Comparison of ENCODE assay signal across 29 cellular contexts in genomic region chr13:56347014-56347413, GRCh38.
"Had no signal": no experiment of that assay in that cellular context is flagged by ENCODE, and none has a peak within 500 bp of the region (broad histone marks: within the 10 kb centered on the region; RNA-seq: fewer than 3 reads in every experiment).

No MANE protein-coding gene starts in this region.

- DNase-seq: stimulated activated CD4-positive, alpha-beta T cell treated with anti-CD3 and anti-CD28 coated beads, Interleukin-2, amount 100 ng/mL, for 48 hours; stimulated activated CD4-positive, alpha-beta T cell treated with anti-CD3 and anti-CD28 coated beads, Interleukin-4, amount 100 ng/mL, for 1 hour; stimulated activated CD4-positive, alpha-beta T cell treated with anti-CD3 and anti-CD28 coated beads, Interleukin-4, amount 100 ng/mL, for 24 hours; stimulated activated CD4-positive, alpha-beta T cell treated with anti-CD3 and anti-CD28 coated beads, Interleukin-4, amount 100 ng/mL, for 4 hours; stimulated activated CD8-positive, alpha-beta memory T cell treated with anti-CD3 and anti-CD28 coated beads, Interleukin-4, amount 100 ng/mL, for 48 hours; stimulated activated naive B cell treated with anti-CD40 and anti-IgM and Interleukin-4, amounts not matched to agents 10 μg/mL and 1 μg/mL and 100 μg/mL, for 72 hours; stimulated activated naive CD4-positive, alpha-beta T cell; stimulated activated naive CD4-positive, alpha-beta T cell treated with Interleukin-2 at 50 U/mL for 16 hours; stimulated activated naive CD8-positive, alpha-beta T cell treated with anti-CD3 and anti-CD28 coated beads, Interleukin-15, amount 100 ng/mL, for 72 hours; stimulated activated naive CD8-positive, alpha-beta T cell treated with anti-CD3 and anti-CD28 coated beads, Interleukin-15, Interleukin-2, amounts not matched to agents 100 U/mL and 50 U/mL, for 24 hours; stomach; substantia nigra; testis; thyroid gland; tibial artery; transverse colon; trophoblast cell; upper lobe of left lung; upper lobe of right lung; uterus had no signal

- H3K27ac ChIP-seq: stomach, suprapubic skin, testis, thoracic aorta, thyroid gland, tibial artery, tibial nerve, transverse colon, upper lobe of left lung, upper lobe of right lung, uterus, vagina had no signal

- FAIRE-seq: urothelium cell line had no signal

- H3K27ac Mint-ChIP-seq: stimulated activated effector memory CD8-positive, alpha-beta T cell treated with anti-CD3 and anti-CD28 coated beads, Interleukin-12 subunit alpha, Interleukin-12 subunit beta, amount 100 ng/mL, for 72 hours; stimulated activated memory B cell treated with anti-CD40 and anti-IgM and Interleukin-4, amounts not matched to agents 10 μg/mL and 1 μg/mL and 100 μg/mL, for 72 hours; stimulated activated naive B cell treated with anti-CD40 and anti-IgM and Interleukin-4, amounts not matched to agents 10 μg/mL and 1 μg/mL and 100 μg/mL, for 72 hours; stimulated activated naive CD8-positive, alpha-beta T cell treated with anti-CD3 and anti-CD28 coated beads, Interleukin-15, amount 100 ng/mL, for 72 hours; stimulated activated naive CD8-positive, alpha-beta T cell treated with anti-CD3 and anti-CD28 coated beads, Interleukin-15, Interleukin-2, amounts not matched to agents 100 ng/mL and 50 ng/mL, for 24 hours; type B pancreatic cell had no signal

- H3K4me1 Mint-ChIP-seq: stimulated activated effector memory CD8-positive, alpha-beta T cell treated with anti-CD3 and anti-CD28 coated beads, Interleukin-12 subunit alpha, Interleukin-12 subunit beta, amount 100 ng/mL, for 72 hours; stimulated activated memory B cell treated with anti-CD40 and anti-IgM and Interleukin-4, amounts not matched to agents 10 μg/mL and 1 μg/mL and 100 μg/mL, for 72 hours; stimulated activated naive B cell treated with anti-CD40 and anti-IgM and Interleukin-4, amounts not matched to agents 10 μg/mL and 1 μg/mL and 100 μg/mL, for 72 hours; stimulated activated naive CD8-positive, alpha-beta T cell treated with anti-CD3 and anti-CD28 coated beads, Interleukin-15, amount 100 ng/mL, for 72 hours had no signal

- H3K27me3 ChIP-seq: stomach, suprapubic skin, testis, thyroid gland, tibial artery, tibial nerve, transverse colon, upper lobe of left lung, upper lobe of right lung, uterus, vagina had no signal

- H3K9me3 ChIP-seq: suprapubic skin, testis, thoracic aorta, thyroid gland, tibial artery, tibial nerve, transverse colon, upper lobe of left lung, upper lobe of right lung, uterus, vagina had no signal

- H3K4me3 Mint-ChIP-seq: stimulated activated effector memory CD8-positive, alpha-beta T cell treated with anti-CD3 and anti-CD28 coated beads, Interleukin-12 subunit alpha, Interleukin-12 subunit beta, amount 100 ng/mL, for 72 hours; stimulated activated memory B cell treated with anti-CD40 and anti-IgM and Interleukin-4, amounts not matched to agents 10 μg/mL and 1 μg/mL and 100 μg/mL, for 72 hours; stimulated activated naive B cell treated with anti-CD40 and anti-IgM and Interleukin-4, amounts not matched to agents 10 μg/mL and 1 μg/mL and 100 μg/mL, for 72 hours; stimulated activated naive CD8-positive, alpha-beta T cell treated with anti-CD3 and anti-CD28 coated beads, Interleukin-15, amount 100 ng/mL, for 72 hours; stimulated activated naive CD8-positive, alpha-beta T cell treated with anti-CD3 and anti-CD28 coated beads, Interleukin-15, Interleukin-2, amounts not matched to agents 100 ng/mL and 50 ng/mL, for 24 hours; type B pancreatic cell had no signal

- ATAC-seq: stimulated activated effector memory CD8-positive, alpha-beta T cell treated with anti-CD3 and anti-CD28 coated beads, Interleukin-12 subunit alpha, Interleukin-12 subunit beta, amount 100 ng/mL, for 72 hours; stimulated activated memory B cell treated with anti-CD40 and anti-IgM and Interleukin-4, amounts not matched to agents 10 μg/mL and 1 μg/mL and 100 μg/mL, for 72 hours; stimulated activated naive B cell treated with anti-CD40 and anti-IgM and Interleukin-4, amounts not matched to agents 10 μg/mL and 1 μg/mL and 100 μg/mL, for 72 hours; stimulated activated naive CD8-positive, alpha-beta T cell treated with anti-CD3 and anti-CD28 coated beads, Interleukin-15, amount 100 ng/mL, for 72 hours; stimulated activated naive CD8-positive, alpha-beta T cell treated with anti-CD3 and anti-CD28 coated beads, Interleukin-15, Interleukin-2, amounts not matched to agents 100 U/mL and 50 U/mL, for 24 hours; upper lobe of right lung had no signal

- H3K4me3 ChIP-seq: stomach, suprapubic skin, testis, thoracic aorta, thyroid gland, tibial artery, tibial nerve, transverse colon, upper lobe of left lung, upper lobe of right lung, uterus, vagina had no signal

- H3K36me3 Mint-ChIP-seq: stimulated activated effector memory CD8-positive, alpha-beta T cell treated with anti-CD3 and anti-CD28 coated beads, Interleukin-12 subunit alpha, Interleukin-12 subunit beta, amount 100 ng/mL, for 72 hours; stimulated activated memory B cell treated with anti-CD40 and anti-IgM and Interleukin-4, amounts not matched to agents 10 μg/mL and 1 μg/mL and 100 μg/mL, for 72 hours; stimulated activated naive B cell treated with anti-CD40 and anti-IgM and Interleukin-4, amounts not matched to agents 10 μg/mL and 1 μg/mL and 100 μg/mL, for 72 hours; type B pancreatic cell had no signal

- H3K36me3 ChIP-seq: stomach, suprapubic skin, thoracic aorta, thyroid gland, tibial artery, tibial nerve, transverse colon, upper lobe of left lung, upper lobe of right lung, uterus, vagina had no signal

- H3K27me3 Mint-ChIP-seq: stimulated activated memory B cell treated with anti-CD40 and anti-IgM and Interleukin-4, amounts not matched to agents 10 μg/mL and 1 μg/mL and 100 μg/mL, for 72 hours; stimulated activated naive B cell treated with anti-CD40 and anti-IgM and Interleukin-4, amounts not matched to agents 10 μg/mL and 1 μg/mL and 100 μg/mL, for 72 hours; stimulated activated naive CD8-positive, alpha-beta T cell treated with anti-CD3 and anti-CD28 coated beads, Interleukin-15, amount 100 ng/mL, for 72 hours; stimulated activated naive CD8-positive, alpha-beta T cell treated with anti-CD3 and anti-CD28 coated beads, Interleukin-15, Interleukin-2, amounts not matched to agents 100 ng/mL and 50 ng/mL, for 24 hours; type B pancreatic cell had no signal

- H3K4me1 ChIP-seq: stomach, suprapubic skin, testis, thyroid gland, tibial artery, tibial nerve, transverse colon, upper lobe of left lung, upper lobe of right lung, uterus, vagina had no signal
